ENCODE assay signal across 12 cellular contexts in genomic region chrX:71664889-71665491, GRCh38. TPM values are rescaled to one million over a fixed set of nuclear protein-coding genes. Genes with fewer than 3 reads are reported as not detected.
DNase-seq lines count a peak whose midpoint lies in the region; ATAC-seq and TF ChIP-seq lines count a peak whose summit lies in the region.
"Had no signal": no experiment of that assay in that cellular context is flagged by ENCODE, and none has a peak within 500 bp of the region (broad histone marks: within the 10 kb centered on the region; RNA-seq: fewer than 3 reads in every experiment).

No MANE protein-coding gene starts in this region.

- H3K4me3 ChIP-seq in right atrium auricular region, result no peak overlapping the region
- H3K4me3 ChIP-seq in mesendoderm (ENCODE audit: low read length), result no peak overlapping the region
- no peak overlapping the region for H3K4me3 ChIP-seq in HAP-1
- no peak overlapping the region for H3K4me3 ChIP-seq in ascending aorta
- H3K4me3 ChIP-seq: BLaER1 treated with 17β-estradiol and CSF1 and Interleukin-3, amounts not matched to agents 10 nM and 100 nM; GM23248 had no signal

- no peak overlapping the region for H3K18ac ChIP-seq in mesendoderm (ENCODE audit: low read length)

- H3K56ac ChIP-seq in mesendoderm (ENCODE audit: low read length), result no peak overlapping the region

- H2BK120ac ChIP-seq in mesendoderm (ENCODE audit: low read depth, low read length), result no peak overlapping the region

- H2BK5ac ChIP-seq in mesendoderm (ENCODE audit: low read length), result no peak overlapping the region

- H3K27me3 ChIP-seq in right atrium auricular region (no peaks in the 10 kb centered on the region), mesendoderm (ENCODE audit: insufficient read depth, low read length, poor library complexity) (no peaks in the 10 kb centered on the region), HAP-1 (ENCODE audit: low read depth) (no peaks in the 10 kb centered on the region), ascending aorta (no peaks in the 10 kb centered on the region)

- H3K4ac ChIP-seq in mesendoderm (ENCODE audit: low read depth, low read length), result no peak overlapping the region

- WGBS in mesendoderm (ENCODE audit: extremely low coverage, insufficient coverage, low lambda C conversion rate), result no CpG with 5 or more reads among the region's 16 CpGs

- no peak overlapping the region for H2BK15ac ChIP-seq in mesendoderm (replicated peaks; ENCODE audit: low read depth)

- DNase-seq in left cardiac atrium (no peak), right atrium auricular region (ENCODE audit: low spot score) (no peak), T-helper 17 cell (no peak), mesendoderm (peak; percentile 3), HAP-1 (ENCODE audit: low spot score in 2 of 2) (no peak), ascending aorta (ENCODE audit: low spot score in 2 of 2) (no peak)
- DNase-seq: GM23248 had no signal

- no peaks in the 10 kb centered on the region for H3K36me3 ChIP-seq in right atrium auricular region
- no peaks in the 10 kb centered on the region for H3K36me3 ChIP-seq in mesendoderm (ENCODE audit: control insufficient read depth, insufficient read depth, low read length)
- H3K36me3 ChIP-seq in HAP-1 (replicated peaks), result no peaks in the 10 kb centered on the region
- no peaks in the 10 kb centered on the region for H3K36me3 ChIP-seq in ascending aorta
- H3K36me3 ChIP-seq: BLaER1 treated with 17β-estradiol and CSF1 and Interleukin-3, amounts not matched to agents 10 nM and 100 nM had no signal

- no peaks in the 10 kb centered on the region for H3K79me1 ChIP-seq in mesendoderm (ENCODE audit: low read length)

- H4K8ac ChIP-seq in mesendoderm (ENCODE audit: low read depth, low read length), result no peak overlapping the region

- H3K79me2 ChIP-seq in mesendoderm (ENCODE audit: control insufficient read depth, insufficient read depth, low read length), result no peaks in the 10 kb centered on the region

- in situ Hi-C loops in HAP-1 (cut with MboI; ENCODE audit: low sequenced_read_pairs), result no loop called here

- H3K9me3 ChIP-seq in right atrium auricular region (no peaks in the 10 kb centered on the region), T-helper 17 cell (ENCODE audit: control insufficient read depth, low read length, poor library complexity, severe bottlenecking) (no peaks in the 10 kb centered on the region), HAP-1 (no peaks in the 10 kb centered on the region), ascending aorta (no peaks in the 10 kb centered on the region)

- TF ChIP-seq CTCF in right atrium auricular region (IDR thresholded peaks at IDR 0.05) (no peak), ascending aorta (IDR thresholded peaks at IDR 0.05) (no peak)

- peaks cover 10% of the 10 kb centered on the region for H3K4me1 Mint-ChIP-seq in T-helper 17 cell

- H3K4me1 ChIP-seq in right atrium auricular region (no peaks in the 10 kb centered on the region), mesendoderm (ENCODE audit: control insufficient read depth, low read depth, low read length) (no peaks in the 10 kb centered on the region), HAP-1 (no peaks in the 10 kb centered on the region), ascending aorta (no peaks in the 10 kb centered on the region)

- H3K4me3 Mint-ChIP-seq in T-helper 17 cell, result no peak overlapping the region
- H3K4me3 Mint-ChIP-seq: CD4-positive, CD25-positive, alpha-beta regulatory T cell had no signal

- no peak overlapping the region for H3K23ac ChIP-seq in mesendoderm (ENCODE audit: low read length)

- no peak overlapping the region for H4K5ac ChIP-seq in mesendoderm (ENCODE audit: low read length)

- intact Hi-C loops in left cardiac atrium (cut with DNase I) (no loop called here), ascending aorta (cut with DNase I) (no loop called here)

- H2AK5ac ChIP-seq in mesendoderm (ENCODE audit: low read length), result no peak overlapping the region

- peak; percentile 18 to 52 for ATAC-seq in left cardiac atrium
- ATAC-seq in T-helper 17 cell, result no peak
- ATAC-seq in HG03196 (IDR thresholded peaks at IDR 0.05; ENCODE audit: unreplicated experiment), result no peak

- H3K36me3 Mint-ChIP-seq in T-helper 17 cell (ENCODE audit: low read depth), result no peaks in the 10 kb centered on the region
- H3K36me3 Mint-ChIP-seq: CD4-positive, CD25-positive, alpha-beta regulatory T cell had no signal

- H3K27ac Mint-ChIP-seq in T-helper 17 cell, result peak overlapping the region; percentile 92

- H3K9ac ChIP-seq in mesendoderm (ENCODE audit: low read length), result no peak overlapping the region
- H3K9ac ChIP-seq: BLaER1 treated with 17β-estradiol and CSF1 and Interleukin-3, amounts not matched to agents 10 nM and 100 nM; GM23248 had no signal

- no peak overlapping the region for H3K27ac ChIP-seq in right atrium auricular region
- H3K27ac ChIP-seq in mesendoderm (ENCODE audit: low read depth, low read length), result no peak overlapping the region
- no peak overlapping the region for H3K27ac ChIP-seq in ascending aorta
- H3K27ac ChIP-seq: BLaER1 treated with 17β-estradiol and CSF1 and Interleukin-3, amounts not matched to agents 10 nM and 100 nM; GM23248; HL-60 had no signal

- no peaks in the 10 kb centered on the region for H3K27me3 Mint-ChIP-seq in T-helper 17 cell
- H3K27me3 Mint-ChIP-seq: CD4-positive, CD25-positive, alpha-beta regulatory T cell had no signal

- no peak overlapping the region for H3K4me2 ChIP-seq in mesendoderm (ENCODE audit: low read length)

RNA-seq across cellular contexts. Expression of gene CXCR3, which starts 46.7 kb away (rescaled TPM):
- total RNA-seq in left cardiac atrium (under 1 TPM; 0.24 to 0.82 TPM), right atrium auricular region (under 1 TPM in 1 of 2 donors, not detected in 1; 0.20 TPM), T-helper 17 cell (1 to 10 TPM; 3.1 to 5.8 TPM), ascending aorta (not detected)
- 0.03 TPM for polyA plus RNA-seq in mesendoderm (2013, experiment 1 of 2)
- polyA plus RNA-seq in mesendoderm (2013, experiment 2 of 2), result not detected
- total RNA-seq: A172, GM23248 had no signal
- polyA plus RNA-seq: GM23248 had no signal

RNA-seq across cellular contexts. Expression of gene CXorf49, which starts 53.1 kb away (rescaled TPM):
- total RNA-seq in left cardiac atrium (not detected), right atrium auricular region (not detected), T-helper 17 cell (not detected), ascending aorta (not detected)
- 0.34 TPM for polyA plus RNA-seq in mesendoderm (2013, experiment 1 of 2)
- polyA plus RNA-seq in mesendoderm (2013, experiment 2 of 2), result 0.21 TPM
- total RNA-seq: A172; CD4-positive, CD25-positive, alpha-beta regulatory T cell; GM23248 had no signal
- polyA plus RNA-seq: CD4-positive, CD25-positive, alpha-beta regulatory T cell; GM23248 had no signal

Comparison
In these comparisons a context has a peak if more than half of its experiments do, and no peak if none do; other contexts are left out.
1. ATAC-seq: peak in left cardiac atrium (2 of 2); none in T-helper 17 cell (single experiment) and HG03196 (single experiment).